Comparison of ENCODE assay signal across 29 cellular contexts in genomic region chr17:69105907-69106730, GRCh38. TPM values are rescaled to one million over a fixed set of nuclear protein-coding genes. Genes with fewer than 3 reads are reported as not detected.
"Had no signal": no experiment of that assay in that cellular context is flagged by ENCODE, and none has a peak within 500 bp of the region (broad histone marks: within the 10 kb centered on the region; RNA-seq: fewer than 3 reads in every experiment).

No MANE protein-coding gene starts in this region.

- H3K36me3 ChIP-seq: colonic mucosa, lower lobe of right lung, neural progenitor cell, prostate gland, transverse colon, upper lobe of right lung, uterus had no signal

- H3K27ac ChIP-seq: colonic mucosa, epithelial cell of prostate, foreskin keratinocyte, heart right ventricle, lower lobe of right lung, neural progenitor cell, prostate gland, sigmoid colon, suprapubic skin, transverse colon, upper lobe of right lung, uterus had no signal

- H3K27me3 ChIP-seq: colonic mucosa, foreskin keratinocyte, heart right ventricle, neural progenitor cell, sigmoid colon, suprapubic skin, transverse colon, upper lobe of right lung, uterus had no signal

- H3K9ac ChIP-seq: neural progenitor cell had no signal

- DNase-seq: colonic mucosa; effector CD8-positive, alpha-beta T cell; endodermal cell; foreskin keratinocyte; glutamatergic neuron; heart right ventricle; hippocampal formation; left ventricle myocardium superior; lower lobe of right lung; naive B cell; right cardiac atrium; sigmoid colon; stimulated activated CD4-positive, alpha-beta T cell treated with anti-CD3 and anti-CD28 coated beads, Interleukin-12 subunit alpha, Interleukin-12 subunit beta, amount 100 ng/mL, for 4 hours; stimulated activated CD4-positive, alpha-beta T cell treated with anti-CD3 and anti-CD28 coated beads, Interleukin-1b, Interleukin-23, amount 100 ng/mL, for 48 hours; stimulated activated CD4-positive, alpha-beta T cell treated with anti-CD3 and anti-CD28 coated beads, Interleukin-4, amount 100 ng/mL, for 1 hour; stimulated activated CD8-positive, alpha-beta memory T cell treated with anti-CD3 and anti-CD28 coated beads, Interleukin-4, amount 100 ng/mL, for 48 hours; stimulated activated naive CD4-positive, alpha-beta T cell; stimulated activated naive CD8-positive, alpha-beta T cell treated with anti-CD3 and anti-CD28 coated beads, Interleukin-15, amount 100 ng/mL, for 72 hours; transverse colon; upper lobe of right lung; uterus had no signal

- H3K4me3 ChIP-seq: colonic mucosa, heart right ventricle, lower lobe of right lung, neural progenitor cell, prostate gland, sigmoid colon, smooth muscle cell, suprapubic skin, transverse colon, upper lobe of right lung, uterus had no signal

- H3K4me1 ChIP-seq: colonic mucosa, foreskin keratinocyte, heart right ventricle, lower lobe of right lung, prostate gland, sigmoid colon, suprapubic skin, transverse colon, upper lobe of right lung, uterus had no signal

- H3K9me3 ChIP-seq: colonic mucosa, heart right ventricle, lower lobe of right lung, prostate gland, sigmoid colon, suprapubic skin, transverse colon, upper lobe of right lung, uterus had no signal

- H3K4me2 ChIP-seq: neural progenitor cell, smooth muscle cell had no signal

- FAIRE-seq: islet of Langerhans had no signal

- ATAC-seq: esophagus mucosa; foreskin keratinocyte; heart right ventricle; left ventricle myocardium superior; lower lobe of right lung; natural killer cell treated with Interleukin-12 subunit alpha and Interleukin-12 subunit beta and Interleukin-15 and Interleukin-18, amount 100 ng/mL, for 72 hours; right cardiac atrium; stimulated activated naive CD8-positive, alpha-beta T cell treated with anti-CD3 and anti-CD28 coated beads, Interleukin-15, amount 100 ng/mL, for 72 hours; upper lobe of right lung had no signal

- H2AFZ ChIP-seq: neural progenitor cell had no signal

RNA-seq across cellular contexts. Expression of gene ABCA6, which starts 35.6 kb away (rescaled TPM):
- total RNA-seq: endodermal cell, foreskin keratinocyte, smooth muscle cell had no signal
- polyA plus RNA-seq: foreskin keratinocyte, smooth muscle cell had no signal

RNA-seq across cellular contexts. Expression of gene ABCA9, which starts 45.4 kb away (rescaled TPM):
- total RNA-seq: endodermal cell, foreskin keratinocyte, smooth muscle cell had no signal
- polyA plus RNA-seq: foreskin keratinocyte, smooth muscle cell had no signal
